Comparison of ENCODE assay signal across 23 cellular contexts in genomic region chr2:61205132-61205531, GRCh38.
"Had no signal": no experiment of that assay in that cellular context is flagged by ENCODE, and none has a peak within 500 bp of the region (broad histone marks: within the 10 kb centered on the region; RNA-seq: fewer than 3 reads in every experiment).

No MANE protein-coding gene starts in this region.

- H3K36me3 ChIP-seq: uterus had no signal

- H3K4me1 ChIP-seq: foreskin keratinocyte, gastroesophageal sphincter, lower lobe of right lung, prostate gland, right atrium auricular region, sigmoid colon, tibial nerve, upper lobe of right lung, uterus had no signal

- H3K9me3 ChIP-seq: gastroesophageal sphincter, heart right ventricle, lower lobe of right lung, prostate gland, right atrium auricular region, sigmoid colon, thoracic aorta, tibial nerve, upper lobe of right lung, uterus had no signal

- H3K27me3 ChIP-seq: foreskin keratinocyte, gastroesophageal sphincter, heart right ventricle, right atrium auricular region, sigmoid colon, tibial nerve, upper lobe of right lung, uterus had no signal

- ATAC-seq: foreskin keratinocyte; gastroesophageal sphincter; heart right ventricle; left cardiac atrium; left ventricle myocardium superior; lower lobe of right lung; natural killer cell treated with Interleukin-12 subunit alpha and Interleukin-12 subunit beta and Interleukin-15 and Interleukin-18, amount 100 ng/mL, for 72 hours; stimulated activated naive B cell treated with anti-CD40 and anti-IgM and Interleukin-4, amounts not matched to agents 10 μg/mL and 1 μg/mL and 100 μg/mL, for 72 hours; upper lobe of right lung had no signal

- H3K27ac ChIP-seq: foreskin keratinocyte, gastroesophageal sphincter, heart right ventricle, lower lobe of right lung, prostate gland, right atrium auricular region, sigmoid colon, thoracic aorta, tibial nerve, upper lobe of right lung, uterus had no signal

- DNase-seq: cortex of kidney; effector CD4-positive, alpha-beta T cell; foreskin keratinocyte; glutamatergic neuron; heart right ventricle; hippocampal formation; left cardiac atrium; left ventricle myocardium superior; lower lobe of right lung; naive B cell; nucleus accumbens; sigmoid colon; stimulated activated CD4-positive, alpha-beta T cell treated with anti-CD3 and anti-CD28 coated beads, Interleukin-15, amount 100 ng/mL, for 24 hours; stimulated activated CD4-positive, alpha-beta T cell treated with anti-CD3 and anti-CD28 coated beads, Interleukin-2, amount 100 ng/mL, for 48 hours; stimulated activated naive B cell treated with anti-CD40 and anti-IgM and Interleukin-4, amounts not matched to agents 10 μg/mL and 1 μg/mL and 100 μg/mL, for 72 hours; upper lobe of right lung; uterus had no signal

- H3K4me3 ChIP-seq: gastroesophageal sphincter, heart right ventricle, lower lobe of right lung, prostate gland, right atrium auricular region, sigmoid colon, thoracic aorta, tibial nerve, upper lobe of right lung, uterus had no signal
